In genomic region chr17:36482611-36483504, GRCh38 we compare ENCODE assay signal across 8 cellular contexts. TPM values are rescaled to one million over a fixed set of nuclear protein-coding genes. Genes with fewer than 3 reads are reported as not detected.
DNase-seq lines count a peak whose midpoint lies in the region; ATAC-seq and TF ChIP-seq lines count a peak whose summit lies in the region.

No MANE protein-coding gene starts in this region.

- peaks cover 0 to 4% (median 0%) of the 10 kb centered on the region in 7 donors for H3K9me3 Mint-ChIP-seq in CD14-positive monocyte
- H3K9me3 Mint-ChIP-seq in HFFc6, result no peaks in the 10 kb centered on the region
- no peaks in the 10 kb centered on the region for H3K9me3 Mint-ChIP-seq in dendritic cell treated with granulocyte-macrophage colony-stimulating factor and Interleukin-4, amounts not matched to agents 40 ng/mL and 50 ng/mL, for 4 days

- intact Hi-C loops in CD14-positive monocyte (cut with micrococcal nuclease), result loop anchor here in 1 of 2 donors (10.0 kb wide), 1 partner anchor 508 kb away; no protein-coding TSS in a partner anchor
- intact Hi-C loops in dendritic cell treated with granulocyte-macrophage colony-stimulating factor and Interleukin-4, amounts not matched to agents 40 ng/mL and 50 ng/mL, for 4 days (cut with micrococcal nuclease), result no loop called here

- H3K36me3 Mint-ChIP-seq in CD14-positive monocyte, result no peaks in the 10 kb centered on the region
- H3K36me3 Mint-ChIP-seq in HFFc6 (ENCODE audit: low read depth), result peaks cover 5% of the 10 kb centered on the region; the same call in 1 of the 2 replicates
- peaks cover 11% of the 10 kb centered on the region for H3K36me3 Mint-ChIP-seq in dendritic cell treated with granulocyte-macrophage colony-stimulating factor and Interleukin-4, amounts not matched to agents 40 ng/mL and 50 ng/mL, for 4 days (ENCODE audit: low read depth)

- H3K4me1 Mint-ChIP-seq in CD14-positive monocyte (peaks cover 24% of the 10 kb centered on the region), HFFc6 (ENCODE audit: low read depth) (peaks cover 22% of the 10 kb centered on the region)
- peaks cover 29% of the 10 kb centered on the region for H3K4me1 Mint-ChIP-seq in dendritic cell treated with granulocyte-macrophage colony-stimulating factor and Interleukin-4, amounts not matched to agents 40 ng/mL and 50 ng/mL, for 4 days (ENCODE audit: low read depth)

- H3K27me3 Mint-ChIP-seq in CD14-positive monocyte (ENCODE audit: low read depth in 3 of 3), result peaks cover 27 to 45% (median 30%) of the 10 kb centered on the region in 3 donors
- H3K27me3 Mint-ChIP-seq in HFFc6 (ENCODE audit: insufficient read depth), result peaks cover 6% of the 10 kb centered on the region
- H3K27me3 Mint-ChIP-seq in dendritic cell treated with granulocyte-macrophage colony-stimulating factor and Interleukin-4, amounts not matched to agents 40 ng/mL and 50 ng/mL, for 4 days, result peaks cover 43% of the 10 kb centered on the region

- H3K4me3 Mint-ChIP-seq in CD14-positive monocyte (peak overlapping the region; percentile 61 to 84), HFFc6 (peak overlapping the region; percentile 63; the same call in 1 of the 2 replicates)
- H3K4me3 Mint-ChIP-seq in dendritic cell treated with granulocyte-macrophage colony-stimulating factor and Interleukin-4, amounts not matched to agents 40 ng/mL and 50 ng/mL, for 4 days, result peak overlapping the region; percentile 64

- H3K27ac Mint-ChIP-seq in CD14-positive monocyte, result peak overlapping the region in 3 of 7 donors; percentile 46 to 55 (median 50)
- no peak overlapping the region for H3K27ac Mint-ChIP-seq in HFFc6
- peak overlapping the region; percentile 8 for H3K27ac Mint-ChIP-seq in dendritic cell treated with granulocyte-macrophage colony-stimulating factor and Interleukin-4, amounts not matched to agents 40 ng/mL and 50 ng/mL, for 4 days

- TF ChIP-seq CTCF in CD14-positive monocyte (IDR thresholded peaks at IDR 0.05) (peak; percentile 96), HFFc6 (IDR thresholded peaks at IDR 0.05) (peak; percentile 88)

- ATAC-seq in left lobe of liver, result peak; percentile 88
- no peak for ATAC-seq in GM18517 (IDR thresholded peaks at IDR 0.05; ENCODE audit: unreplicated experiment)

- DNase-seq in CD14-positive monocyte (ENCODE audit: low spot score) (peak; percentile 72), HFFc6 (peak; percentile 38), NCI-H446 (lab: John Stamatoyannopoulos, UW) (peak; percentile 49 to 89), left lobe of liver (ENCODE audit: low spot score) (peak; percentile 87)
- peak; percentile 70 for DNase-seq in activated CD4-positive, alpha-beta T cell treated with anti-CD3 and anti-CD28 coated beads, Interleukin-2, amount 50 U/mL, for 1 hour
- DNase-seq in stimulated activated CD4-positive, alpha-beta T cell treated with anti-CD3 and anti-CD28 coated beads, Interleukin-1b, Interleukin-23, amount 100 ng/mL, for 1 hour (ENCODE audit: low read depth in 2 of 2), result peak; percentile 31 to 81

RNA-seq across cellular contexts. Expression of gene ZNHIT3, which starts 3.6 kb away (rescaled TPM):
- 10 to 100 TPM; 63.5 to 70.4 TPM for polyA plus RNA-seq in CD14-positive monocyte
- 10 to 100 TPM; 26.7 to 32.2 (median 29.6) TPM for total RNA-seq in HFFc6 (2021; fragmentation: NEBNext Ultra II Directional; extraction: Animal tissue kit (Norgen Biotek cat#: 25700))
- total RNA-seq in left lobe of liver, result 10.7 TPM

RNA-seq across cellular contexts. Expression of gene MYO19, which starts 51.8 kb away (rescaled TPM):
- 1 to 10 TPM; 1.2 to 1.9 TPM for polyA plus RNA-seq in CD14-positive monocyte
- 10 to 100 TPM; 32.4 to 45.9 (median 38.4) TPM for total RNA-seq in HFFc6 (2021; fragmentation: NEBNext Ultra II Directional; extraction: Animal tissue kit (Norgen Biotek cat#: 25700))
- total RNA-seq in left lobe of liver, result 22.2 TPM

RNA-seq across cellular contexts. Expression of gene PIGW, which starts 51.9 kb away (rescaled TPM):
- polyA plus RNA-seq in CD14-positive monocyte, result 1 to 10 TPM; 3.1 to 5.9 TPM
- 10 to 100 TPM; 12.0 to 15.1 (median 12.5) TPM for total RNA-seq in HFFc6 (2021; fragmentation: NEBNext Ultra II Directional; extraction: Animal tissue kit (Norgen Biotek cat#: 25700))
- total RNA-seq in left lobe of liver, result 3.3 TPM
